Comparison of ENCODE assay signal across 1 cellular context in genomic region chr10:110076559-110077318, GRCh38.
A peak's percentile ranks its signal among the peaks of the same experiment; 100 is the strongest.
TF ChIP-seq lines count a peak whose summit lies in the region.

No MANE protein-coding gene starts in this region.

TF ChIP-seq in K562, 482 proteins besides CTCF, POLR2A, EP300 and RAD21 (continued from another document and continues in another):
- TF ChIP-seq PREB (CRISPR knock-in tag; IDR thresholded peaks at IDR 0.05) (no peak), CREB3 (tag; conservative IDR thresholded peaks at IDR 0.05; ENCODE audit: low read depth) (0 out of 2 replicates have a peak, but pooled peaks have one; percentile 15), ATF2 (CRISPR knock-in tag; IDR thresholded peaks at IDR 0.05) (no peak), KDM4B (IDR thresholded peaks at IDR 0.05; ENCODE audit: borderline replicate concordance in 2 of 2, low read depth in 1 of 2) (no peak), ZNF655 (CRISPR knock-in tag; IDR thresholded peaks at IDR 0.05) (no peak), RBFOX2 (IDR thresholded peaks at IDR 0.05; ENCODE audit: low read depth, low read length) (peak; percentile 30; the same call in 1 of the 2 replicates), ZNF165 (CRISPR knock-in tag; IDR thresholded peaks at IDR 0.05; ENCODE audit: borderline replicate concordance) (no peak), CHD1 (IDR thresholded peaks at IDR 0.05; ENCODE audit: low read length) (no peak), CSDE1 (IDR thresholded peaks at IDR 0.05) (no peak), POLR3A (IDR thresholded peaks at IDR 0.05; ENCODE audit: borderline replicate concordance, extremely low read depth, insufficient read depth, insufficient read length) (no peak), ZZZ3 (IDR thresholded peaks at IDR 0.05) (no peak), ZNF133 (CRISPR knock-in tag; IDR thresholded peaks at IDR 0.05) (no peak), ZNF778 (CRISPR knock-in tag; IDR thresholded peaks at IDR 0.05) (no peak), ARID1B (IDR thresholded peaks at IDR 0.05) (peak; percentile 60), FOXP4 (CRISPR knock-in tag; IDR thresholded peaks at IDR 0.05; ENCODE audit: borderline replicate concordance) (no peak), MNT (conservative IDR thresholded peaks at IDR 0.05) (no peak), HDAC1 (IDR thresholded peaks at IDR 0.05) (peak in 1 of 2 experiments; percentile 43; a peak in 1 of 4 replicates), OTX1 (CRISPR knock-in tag; IDR thresholded peaks at IDR 0.05) (no peak), CUX1 (CRISPR knock-in tag; IDR thresholded peaks at IDR 0.05) (no peak), GATAD2A (IDR thresholded peaks at IDR 0.05) (0 out of 2 replicates have a peak, but pooled peaks have one; percentile 44), ZSCAN29 (IDR thresholded peaks at IDR 0.05) (no peak), NFRKB (IDR thresholded peaks at IDR 0.05; ENCODE audit: low read depth) (no peak), TRIM24 (IDR thresholded peaks at IDR 0.05) (peak in 1 of 2 experiments; percentile 51; a peak in 1 of 4 replicates), NR2C1 (IDR thresholded peaks at IDR 0.05) (no peak), NR2C1 (tag; IDR thresholded peaks at IDR 0.05) (no peak), ZNF707 (CRISPR knock-in tag; conservative IDR thresholded peaks at IDR 0.05) (no peak), FOXM1 (IDR thresholded peaks at IDR 0.05; ENCODE audit: low read depth) (no peak), FOXM1 (CRISPR knock-in tag; IDR thresholded peaks at IDR 0.05; ENCODE audit: low read depth) (no peak), HNRNPUL1 (IDR thresholded peaks at IDR 0.05; ENCODE audit: low read length) (no peak), PTBP1 (IDR thresholded peaks at IDR 0.05; ENCODE audit: low read depth, low read length) (no peak), GATAD2B (IDR thresholded peaks at IDR 0.05; ENCODE audit: borderline replicate concordance) (no peak), GTF2B (IDR thresholded peaks at IDR 0.05; ENCODE audit: extremely low read depth, insufficient read length) (no peak), MYBL2 (IDR thresholded peaks at IDR 0.05; ENCODE audit: low read depth) (no peak), MYBL2 (CRISPR knock-in tag; IDR thresholded peaks at IDR 0.05; ENCODE audit: borderline replicate concordance) (no peak), ATF3 (IDR thresholded peaks at IDR 0.05) (peak; percentile 17; the same call in 1 of the 2 replicates), ATF3 (CRISPR knock-in tag; conservative IDR thresholded peaks at IDR 0.05) (no peak), TBP (optimal IDR thresholded peaks at IDR 0.05; ENCODE audit: low read depth, low read length) (no peak), ZBTB9 (CRISPR knock-in tag; IDR thresholded peaks at IDR 0.05) (no peak), ZNF699 (CRISPR knock-in tag; IDR thresholded peaks at IDR 0.05; ENCODE audit: insufficient replicate concordance) (no peak), CREB3L1 (IDR thresholded peaks at IDR 0.05; ENCODE audit: borderline replicate concordance, low read depth) (no peak), ZNF589 (CRISPR knock-in tag; IDR thresholded peaks at IDR 0.05; ENCODE audit: low read depth) (no peak), TCF3 (CRISPR knock-in tag; IDR thresholded peaks at IDR 0.05) (peak; percentile 45), TEAD4 (IDR thresholded peaks at IDR 0.05; ENCODE audit: low read length) (0 out of 2 replicates have a peak, but pooled peaks have one; percentile 10), TEAD4 (CRISPR knock-in tag; IDR thresholded peaks at IDR 0.05; ENCODE audit: borderline replicate concordance) (no peak), PCBP1 (IDR thresholded peaks at IDR 0.05; ENCODE audit: low read depth, low read length, poor library complexity, severe bottlenecking) (no peak)
